Comparison of ENCODE assay signal across 12 cellular contexts in the genomic region with DNA sequence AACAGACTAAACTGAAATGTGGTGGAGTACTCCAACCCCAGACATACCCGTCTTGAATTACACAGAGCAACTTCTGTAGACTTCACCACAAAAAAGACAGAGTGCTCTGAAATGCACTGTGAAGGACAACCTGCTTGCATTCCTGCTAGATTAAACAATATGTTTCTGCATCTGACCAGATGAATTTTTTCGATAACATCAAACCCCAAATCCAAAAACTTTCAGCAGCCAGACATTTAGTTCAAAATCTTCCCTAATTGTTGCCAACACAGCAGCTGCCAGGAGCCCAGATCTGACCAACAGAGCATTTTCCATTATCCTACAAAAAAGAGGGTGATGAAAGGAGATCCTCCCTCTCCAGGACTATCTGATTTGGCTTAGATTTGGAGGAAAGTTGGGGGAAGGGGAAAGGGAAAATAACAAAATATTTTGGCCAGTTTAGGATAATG.
DNase-seq lines count a peak whose midpoint lies in the region; ATAC-seq and TF ChIP-seq lines count a peak whose summit lies in the region.
"Had no signal": no experiment of that assay in that cellular context is flagged by ENCODE, and none has a peak within 500 bp of the region (broad histone marks: within the 10 kb centered on the region; RNA-seq: fewer than 3 reads in every experiment).

No MANE protein-coding gene starts in this region.

- H3K4me1 ChIP-seq in GM23338 (ENCODE audit: insufficient read depth) (no peaks in the 10 kb centered on the region), SJCRH30 (peaks cover 20% of the 10 kb centered on the region)

- TF ChIP-seq CTCF in GM23338 (conservative IDR thresholded peaks at IDR 0.05; ENCODE audit: low read depth in 2 of 2) (no peak), fibroblast of pulmonary artery (IDR thresholded peaks at IDR 0.05; ENCODE audit: low read length, missing control alignments) (no peak)

- no peaks in the 10 kb centered on the region for H4K20me1 ChIP-seq in GM23338 (replicated peaks; ENCODE audit: insufficient read depth)

- H3F3A ChIP-seq in GM23338 (replicated peaks; ENCODE audit: low read depth): no peaks in the 10 kb centered on the region

- H3K36me3 Mint-ChIP-seq in GM23338 (ENCODE audit: low read depth): no peaks in the 10 kb centered on the region

- no peak; the same call in 2 of the 3 replicates for ATAC-seq in GM23338
- no peak for ATAC-seq in GM18870 (IDR thresholded peaks at IDR 0.05; ENCODE audit: unreplicated experiment)
- ATAC-seq in GM21717 (IDR thresholded peaks at IDR 0.05; ENCODE audit: unreplicated experiment): no peak

- H3K27ac ChIP-seq in GM23338 (ENCODE audit: low read depth) (no peak overlapping the region), SJCRH30 (peak overlapping the region; percentile 49)

- H3K27me3 ChIP-seq in GM23338 (ENCODE audit: insufficient read depth) (no peaks in the 10 kb centered on the region), SJCRH30 (no peaks in the 10 kb centered on the region)

- no peaks in the 10 kb centered on the region for H3K27me3 Mint-ChIP-seq in GM23338 (ENCODE audit: insufficient read depth, low read depth, poor library complexity)

- no peak for DNase-seq in GM23338 (ENCODE audit: low spot score)
- DNase-seq in SJCRH30: peak; percentile 63 to 84
- DNase-seq in fibroblast of pulmonary artery (ENCODE audit: low read depth): peak; percentile 94
- peak; percentile 90 for DNase-seq in skeletal muscle cell (ENCODE audit: low read depth)
- DNase-seq in amygdala (lab: John Stamatoyannopoulos, UW): no peak
- DNase-seq: DMS79; NCI-H1930; nephron progenitor cell; stimulated activated CD4-positive, alpha-beta T cell treated with anti-CD3 and anti-CD28 coated beads, Interleukin-15, amount 100 ng/mL, for 24 hours; T-helper 9 cell had no signal

- H3K4me3 ChIP-seq in GM23338 (no peak overlapping the region), SJCRH30 (no peak overlapping the region), fibroblast of pulmonary artery (replicated peaks; ENCODE audit: low read depth, low read length) (no peak overlapping the region), skeletal muscle cell (ENCODE audit: low read depth, low read length) (no peak overlapping the region)

- no peak overlapping the region for H3K4me3 Mint-ChIP-seq in GM23338
- H3K4me3 Mint-ChIP-seq: nephron progenitor cell had no signal

- peak overlapping the region; percentile 75 for H2AFZ ChIP-seq in GM23338

- H3K9me3 ChIP-seq in SJCRH30 (replicated peaks): no peaks in the 10 kb centered on the region

- no peaks in the 10 kb centered on the region for H3K9me2 ChIP-seq in GM23338 (ENCODE audit: insufficient read depth)

- H3K36me3 ChIP-seq in GM23338 (ENCODE audit: insufficient read depth): no peaks in the 10 kb centered on the region
- no peaks in the 10 kb centered on the region for H3K36me3 ChIP-seq in SJCRH30

- no peak overlapping the region for H3K27ac Mint-ChIP-seq in GM23338
- H3K27ac Mint-ChIP-seq: nephron progenitor cell had no signal

- peaks cover 6% of the 10 kb centered on the region; the same call in 2 of the 3 replicates for H3K4me1 Mint-ChIP-seq in GM23338

- no peaks in the 10 kb centered on the region for H3K9me3 Mint-ChIP-seq in GM23338
- H3K9me3 Mint-ChIP-seq: nephron progenitor cell had no signal

- no peaks in the 10 kb centered on the region for H3K79me2 ChIP-seq in GM23338 (replicated peaks; ENCODE audit: insufficient read depth)

- no peak overlapping the region for H3K4me2 ChIP-seq in GM23338

TF ChIP-seq in GM23338, 12 proteins besides CTCF, POLR2A, EP300 and RAD21 (continues in another document):
- TF ChIP-seq ZNF331 (CRISPR knock-in tag; IDR thresholded peaks at IDR 0.05; ENCODE audit: low read depth): no peak
- no peak for TF ChIP-seq POLR2AphosphoS5 (IDR thresholded peaks at IDR 0.05; ENCODE audit: low read depth)
- no peak for TF ChIP-seq EZH2 (IDR thresholded peaks at IDR 0.05; ENCODE audit: low read depth, unreplicated experiment)
- no peak for TF ChIP-seq NANOG (IDR thresholded peaks at IDR 0.05; ENCODE audit: borderline replicate concordance)
- TF ChIP-seq ZNF114 (CRISPR knock-in tag; IDR thresholded peaks at IDR 0.05): no peak
- no peak for TF ChIP-seq CREB1 (CRISPR knock-in tag; IDR thresholded peaks at IDR 0.05; ENCODE audit: low read depth)
- TF ChIP-seq STAT1 (IDR thresholded peaks at IDR 0.05; ENCODE audit: unreplicated experiment): no peak
- TF ChIP-seq, protein P1, sequence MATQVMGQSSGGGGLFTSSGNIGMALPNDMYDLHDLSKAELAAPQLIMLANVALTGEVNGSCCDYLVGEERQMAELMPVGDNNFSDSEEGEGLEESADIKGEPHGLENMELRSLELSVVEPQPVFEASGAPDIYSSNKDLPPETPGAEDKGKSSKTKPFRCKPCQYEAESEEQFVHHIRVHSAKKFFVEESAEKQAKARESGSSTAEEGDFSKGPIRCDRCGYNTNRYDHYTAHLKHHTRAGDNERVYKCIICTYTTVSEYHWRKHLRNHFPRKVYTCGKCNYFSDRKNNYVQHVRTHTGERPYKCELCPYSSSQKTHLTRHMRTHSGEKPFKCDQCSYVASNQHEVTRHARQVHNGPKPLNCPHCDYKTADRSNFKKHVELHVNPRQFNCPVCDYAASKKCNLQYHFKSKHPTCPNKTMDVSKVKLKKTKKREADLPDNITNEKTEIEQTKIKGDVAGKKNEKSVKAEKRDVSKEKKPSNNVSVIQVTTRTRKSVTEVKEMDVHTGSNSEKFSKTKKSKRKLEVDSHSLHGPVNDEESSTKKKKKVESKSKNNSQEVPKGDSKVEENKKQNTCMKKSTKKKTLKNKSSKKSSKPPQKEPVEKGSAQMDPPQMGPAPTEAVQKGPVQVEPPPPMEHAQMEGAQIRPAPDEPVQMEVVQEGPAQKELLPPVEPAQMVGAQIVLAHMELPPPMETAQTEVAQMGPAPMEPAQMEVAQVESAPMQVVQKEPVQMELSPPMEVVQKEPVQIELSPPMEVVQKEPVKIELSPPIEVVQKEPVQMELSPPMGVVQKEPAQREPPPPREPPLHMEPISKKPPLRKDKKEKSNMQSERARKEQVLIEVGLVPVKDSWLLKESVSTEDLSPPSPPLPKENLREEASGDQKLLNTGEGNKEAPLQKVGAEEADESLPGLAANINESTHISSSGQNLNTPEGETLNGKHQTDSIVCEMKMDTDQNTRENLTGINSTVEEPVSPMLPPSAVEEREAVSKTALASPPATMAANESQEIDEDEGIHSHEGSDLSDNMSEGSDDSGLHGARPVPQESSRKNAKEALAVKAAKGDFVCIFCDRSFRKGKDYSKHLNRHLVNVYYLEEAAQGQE (IDR thresholded peaks at IDR 0.05; ENCODE audit: unreplicated experiment): no peak
- TF ChIP-seq EZH2phosphoT487 (IDR thresholded peaks at IDR 0.05; ENCODE audit: unreplicated experiment): no peak

Comparison
In these comparisons a context has a peak if more than half of its experiments do, and no peak if none do; other contexts are left out.
1. DNase-seq: peak in SJCRH30 (2 of 2), fibroblast of pulmonary artery (single experiment) and skeletal muscle cell (single experiment); none in GM23338 (single experiment) and amygdala (0 of 56).